ENCODE assay signal across 11 cellular contexts in the genomic region with DNA sequence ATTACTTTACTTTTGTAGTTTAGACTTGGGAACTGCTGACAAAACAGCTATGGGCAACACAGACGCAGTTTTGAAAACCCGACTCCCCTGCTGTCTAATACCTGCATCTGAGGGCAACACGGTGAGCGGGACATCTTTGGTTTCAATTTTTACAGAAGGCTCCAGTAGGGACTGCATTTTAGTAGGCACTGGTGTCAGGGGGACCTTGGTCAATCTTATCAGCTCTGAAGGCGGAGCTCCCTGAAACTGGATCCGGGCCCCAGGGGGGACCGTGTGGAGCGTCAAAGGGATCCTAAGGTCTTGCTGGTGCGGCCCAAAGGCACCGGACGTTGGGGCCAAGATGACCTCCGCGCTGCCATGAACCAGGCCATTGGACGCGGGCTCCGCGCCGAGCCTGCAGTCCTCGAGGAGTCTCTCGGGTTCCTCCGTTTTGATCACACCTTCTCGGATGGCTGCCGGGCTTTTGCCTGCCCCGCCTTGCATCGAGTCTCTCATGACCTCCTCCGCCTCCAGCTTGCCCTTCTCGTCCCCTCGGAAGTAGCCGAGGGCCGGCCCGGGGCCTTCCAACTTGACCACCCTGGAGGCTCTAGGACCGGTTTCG. TPM values are rescaled to one million over a fixed set of nuclear protein-coding genes. Genes with fewer than 3 reads are reported as not detected.
DNase-seq lines count a peak whose midpoint lies in the region; ATAC-seq, FAIRE-seq and TF ChIP-seq lines count a peak whose summit lies in the region.
"Had no signal": no experiment of that assay in that cellular context is flagged by ENCODE, and none has a peak within 500 bp of the region (broad histone marks: within the 10 kb centered on the region; RNA-seq: fewer than 3 reads in every experiment).

No MANE protein-coding gene starts in this region.

- dilution Hi-C loops in endothelial cell of umbilical vein (cut with MboI; ENCODE audit: extremely low pct_ligation_motif_present, low sequenced_read_pairs), result no loop called here

- peak overlapping the region; percentile 97 for H2AFZ ChIP-seq in endothelial cell of umbilical vein (ENCODE audit: low read depth, low read length)
- peak overlapping the region; percentile 95 for H2AFZ ChIP-seq in osteoblast (ENCODE audit: low read length)

- H3K4me1 Mint-ChIP-seq in CD4-positive, alpha-beta T cell (ENCODE audit: low read depth), result peaks cover 21% of the 10 kb centered on the region

- FAIRE-seq in endothelial cell of umbilical vein (lab: Jason Lieb, UNC), result no peak

- intact Hi-C loops in CD4-positive, alpha-beta T cell (cut with DNase I, micrococcal nuclease), result loop anchor here (5.0 kb wide), 2 partner anchors 91 to 109 kb away; partner anchors contain the start of gene LSM11 (in 2 of the 2)
- intact Hi-C loops in endothelial cell of umbilical vein (cut with micrococcal nuclease), result loop anchor here (1.0 to 5.0 kb wide), 2 partner anchors 92 to 139 kb away; partner anchors contain the start of gene LSM11

- H3K27ac ChIP-seq in CD4-positive, alpha-beta T cell (ENCODE audit: low read depth, low read length), result no peak overlapping the region
- no peak overlapping the region for H3K27ac ChIP-seq in endothelial cell of umbilical vein (ENCODE audit: insufficient read depth, low read depth, low read length)
- no peak overlapping the region for H3K27ac ChIP-seq in osteoblast (ENCODE audit: low read depth, low read length)
- H3K27ac ChIP-seq in SJCRH30, result no peak overlapping the region

- H3K9me1 ChIP-seq in endothelial cell of umbilical vein (replicated peaks; ENCODE audit: control insufficient read depth, extremely low read depth, insufficient read depth, low read length), result no peaks in the 10 kb centered on the region

- H3K4me2 ChIP-seq in endothelial cell of umbilical vein (ENCODE audit: insufficient read depth, low read length) (no peak overlapping the region), osteoblast (ENCODE audit: insufficient read depth, low read length) (peak overlapping the region; percentile 78)

- H4K20me1 ChIP-seq in endothelial cell of umbilical vein (replicated peaks; ENCODE audit: control insufficient read depth, extremely low read depth, insufficient read depth, low read length) (no peaks in the 10 kb centered on the region), osteoblast (ENCODE audit: insufficient read depth, low read length) (no peaks in the 10 kb centered on the region)

- H3K9me3 ChIP-seq in CD4-positive, alpha-beta T cell (ENCODE audit: control insufficient read depth, low read length), result no peaks in the 10 kb centered on the region
- H3K9me3 ChIP-seq in endothelial cell of umbilical vein (replicated peaks; ENCODE audit: control insufficient read depth, insufficient read depth, low read length) (no peaks in the 10 kb centered on the region), osteoblast (ENCODE audit: low read depth, low read length) (no peaks in the 10 kb centered on the region), SJCRH30 (replicated peaks) (peaks cover 18% of the 10 kb centered on the region; the same call in 1 of the 2 replicates)

- peak overlapping the region; percentile 4 for H3K4me3 Mint-ChIP-seq in CD4-positive, alpha-beta T cell

- DNase-seq in CD4-positive, alpha-beta T cell, result no peak
- no peak for DNase-seq in H7
- DNase-seq in endothelial cell of umbilical vein (ENCODE audit: low read depth, low spot score), result no peak
- no peak for DNase-seq in osteoblast (ENCODE audit: insufficient read length, low spot score, missing footprints)
- DNase-seq in activated gamma-delta T cell (lab: John Stamatoyannopoulos, UW), result no peak
- DNase-seq in LoVo (ENCODE audit: low spot score), result no peak
- no peak for DNase-seq in SJCRH30
- DNase-seq: NCI-H446 had no signal

- H3K9ac ChIP-seq in endothelial cell of umbilical vein (replicated peaks; ENCODE audit: extremely low read depth, insufficient read depth, low read length), result no peak overlapping the region

- no peaks in the 10 kb centered on the region for H3K27me3 ChIP-seq in CD4-positive, alpha-beta T cell (ENCODE audit: control insufficient read depth, insufficient read depth, low read length)
- H3K27me3 ChIP-seq in H7 (ENCODE audit: control insufficient read depth, insufficient read depth, low read length) (no peaks in the 10 kb centered on the region; the same call in none of the 2 replicates), endothelial cell of umbilical vein (ENCODE audit: control insufficient read depth in 2 of 2, insufficient read depth in 2 of 2, low read length in 2 of 2) (no peaks in the 10 kb centered on the region), osteoblast (ENCODE audit: insufficient read depth, low read length) (no peaks in the 10 kb centered on the region), SJCRH30 (no peaks in the 10 kb centered on the region)

- POLR2A ChIA-PET in CD4-positive, alpha-beta T cell (lab: Charles Lee), result interaction anchor here (1.0 to 1.7 kb wide), 5 partner anchors 43 to 93 kb away, joined by 3 to 7 read pairs (median 5); partner anchors contain the start of genes LSM11 and THG1L
- POLR2A ChIA-PET in endothelial cell of umbilical vein (lab: Charles Lee), result no interaction called here

- no peaks in the 10 kb centered on the region for H3K36me3 ChIP-seq in H7 (replicated peaks; ENCODE audit: control insufficient read depth, insufficient read depth, low read length)
- no peaks in the 10 kb centered on the region for H3K36me3 ChIP-seq in endothelial cell of umbilical vein (ENCODE audit: control insufficient read depth in 2 of 2, extremely low read depth in 1 of 2, insufficient read depth in 2 of 2, low read length in 2 of 2)
- H3K36me3 ChIP-seq in osteoblast (ENCODE audit: insufficient read depth, low read length), result no peaks in the 10 kb centered on the region
- no peaks in the 10 kb centered on the region for H3K36me3 ChIP-seq in SJCRH30

- H3K79me2 ChIP-seq in endothelial cell of umbilical vein (ENCODE audit: control insufficient read depth, insufficient read depth, low read length) (no peaks in the 10 kb centered on the region), osteoblast (ENCODE audit: insufficient read depth, low read length) (no peaks in the 10 kb centered on the region)

- no peaks in the 10 kb centered on the region for H3K4me1 ChIP-seq in endothelial cell of umbilical vein (ENCODE audit: control insufficient read depth, extremely low read depth, insufficient read depth, low read length)
- H3K4me1 ChIP-seq in osteoblast (ENCODE audit: insufficient read depth, low read length), result peaks cover 8% of the 10 kb centered on the region
- no peaks in the 10 kb centered on the region for H3K4me1 ChIP-seq in SJCRH30

- TF ChIP-seq POLR2A in endothelial cell of umbilical vein (IDR thresholded peaks at IDR 0.05; ENCODE audit: low read depth, low read length), result no peak

- BruUV-seq in endothelial cell of umbilical vein (replicated peaks; lab: Mats Ljungman, UMichigan), result no TSS peak

- no peaks in the 10 kb centered on the region for H3K27me3 Mint-ChIP-seq in CD4-positive, alpha-beta T cell

- TF ChIP-seq CTCF in CD4-positive, alpha-beta T cell (IDR thresholded peaks at IDR 0.05), result no peak
- TF ChIP-seq CTCF in endothelial cell of umbilical vein (IDR thresholded peaks at IDR 0.05; ENCODE audit: extremely low read depth in 1 of 2, insufficient read depth in 1 of 2, low read depth in 1 of 2, low read length in 2 of 2), result no peak
- no peak for TF ChIP-seq CTCF in osteoblast (IDR thresholded peaks at IDR 0.05; ENCODE audit: extremely low read depth, low read depth, low read length)

- H3K4me3 ChIP-seq in H7 (ENCODE audit: insufficient read depth, low read depth, low read length) (peak overlapping the region; percentile 5; the same call in 1 of the 2 replicates), endothelial cell of umbilical vein (replicated peaks in 1 of 3; ENCODE audit: insufficient read depth in 1 of 3, low read depth in 1 of 3, low read length in 3 of 3) (no peak overlapping the region), osteoblast (ENCODE audit: insufficient read depth, low read length) (peak overlapping the region; percentile 65), SJCRH30 (no peak overlapping the region)

- H3K9me3 Mint-ChIP-seq in CD4-positive, alpha-beta T cell, result peaks cover 3% of the 10 kb centered on the region

- no peak overlapping the region for H3K27ac Mint-ChIP-seq in CD4-positive, alpha-beta T cell

- peaks cover 16% of the 10 kb centered on the region for H3K36me3 Mint-ChIP-seq in CD4-positive, alpha-beta T cell (ENCODE audit: low read depth)

- no peak for ATAC-seq in CD4-positive, alpha-beta T cell (ENCODE audit: poor library complexity)

- CTCF ChIA-PET in CD4-positive, alpha-beta T cell (lab: Charles Lee), result interaction anchor here (0.7 to 2.0 kb wide), 9 partner anchors 13 to 92 kb away, joined by 3 to 8 read pairs (median 3); partner anchors contain the start of genes LSM11 and THG1L
- CTCF ChIA-PET in endothelial cell of umbilical vein (lab: Charles Lee), result interaction anchor here (0.6 to 1.2 kb wide), 7 partner anchors 18 to 93 kb away, joined by 3 to 6 read pairs (median 4); partner anchors contain the start of gene LSM11

RNA-seq across cellular contexts. Expression of gene SOX30, which starts 1.1 kb away (rescaled TPM):
- total RNA-seq in CD4-positive, alpha-beta T cell, result not detected
- total RNA-seq in H7 (2014; rRNA removed; shearing (Covaris generic)), result 0.04 and 0.42 TPM in 2 replicates
- total RNA-seq in endothelial cell of umbilical vein (not detected in 2 replicates), osteoblast (under 0.01 TPM in 2 replicates)
- not detected in 2 replicates for polyA plus RNA-seq in endothelial cell of umbilical vein
- not detected in 2 replicates for polyA plus RNA-seq in endothelial cell of umbilical vein (2011; cell fraction: cytosol; rRNA removed)
- polyA plus RNA-seq in endothelial cell of umbilical vein (2011; cell fraction: nucleus; rRNA removed), result not detected in 2 replicates
- 0.05 and 0.08 TPM in 2 replicates for polyA plus RNA-seq in endothelial cell of umbilical vein (2012)
- not detected in 2 replicates for polyA minus RNA-seq in endothelial cell of umbilical vein
- polyA minus RNA-seq in endothelial cell of umbilical vein (2011; cell fraction: cytosol; rRNA and poly(A)+ RNA removed), result not detected
- polyA minus RNA-seq in endothelial cell of umbilical vein (2011; cell fraction: nucleus; rRNA and poly(A)+ RNA removed), result not detected in 2 replicates
- 0.13 TPM in 1 of 2 replicates, not detected in the other for total RNA-seq in SJCRH30 (2014; rRNA removed; shearing (Covaris generic))
- total RNA-seq: osteocyte had no signal

RNA-seq across cellular contexts. Expression of gene C5orf52, which starts 20.2 kb away (rescaled TPM):
- not detected for total RNA-seq in CD4-positive, alpha-beta T cell
- not detected in 2 replicates for total RNA-seq in H7 (2014; rRNA removed; shearing (Covaris generic))
- not detected in 2 replicates for total RNA-seq in endothelial cell of umbilical vein
- not detected in 2 replicates for polyA plus RNA-seq in endothelial cell of umbilical vein
- polyA plus RNA-seq in endothelial cell of umbilical vein (2011; cell fraction: cytosol; rRNA removed), result not detected in 2 replicates
- not detected in 2 replicates for polyA plus RNA-seq in endothelial cell of umbilical vein (2011; cell fraction: nucleus; rRNA removed)
- polyA plus RNA-seq in endothelial cell of umbilical vein (2012), result not detected in 2 replicates
- not detected in 2 replicates for polyA minus RNA-seq in endothelial cell of umbilical vein
- not detected for polyA minus RNA-seq in endothelial cell of umbilical vein (2011; cell fraction: cytosol; rRNA and poly(A)+ RNA removed)
- not detected in 2 replicates for polyA minus RNA-seq in endothelial cell of umbilical vein (2011; cell fraction: nucleus; rRNA and poly(A)+ RNA removed)
- total RNA-seq in osteoblast, result not detected in 2 replicates
- total RNA-seq in SJCRH30 (2014; rRNA removed; shearing (Covaris generic)), result not detected in 2 replicates
- total RNA-seq: M059J, osteocyte had no signal
- polyA plus RNA-seq: thymus had no signal

Comparison
In these comparisons a context has a peak if more than half of its experiments do, and no peak if none do; other contexts are left out.
1. H3K4me3 ChIP-seq: peak in H7 (single experiment) and osteoblast (single experiment); none in endothelial cell of umbilical vein (0 of 3) and SJCRH30 (single experiment).